ENCODE assay signal across 12 cellular contexts in the genomic region with DNA sequence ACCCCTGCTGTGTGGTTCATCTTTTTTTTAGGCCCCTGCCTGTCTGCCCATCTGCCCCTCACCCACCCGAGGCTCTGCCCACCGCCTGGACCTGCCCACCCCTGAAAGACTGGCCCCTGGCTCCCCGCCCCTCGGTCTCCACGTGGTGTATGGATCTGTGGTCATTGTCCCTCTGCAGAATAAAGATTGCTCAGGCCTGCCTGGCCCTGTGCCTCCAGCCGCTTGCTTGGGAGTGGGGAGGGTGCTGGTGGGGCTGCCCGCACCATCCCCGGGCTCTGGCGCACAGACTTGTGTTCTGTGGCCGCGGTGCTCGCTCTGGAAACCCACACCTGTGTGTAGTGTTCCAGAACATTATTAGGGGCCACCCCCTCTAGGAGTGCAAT. TPM values are rescaled to one million over a fixed set of nuclear protein-coding genes. Genes with fewer than 3 reads are reported as not detected.
DNase-seq lines count a peak whose midpoint lies in the region; ATAC-seq and TF ChIP-seq lines count a peak whose summit lies in the region.
"Had no signal": no experiment of that assay in that cellular context is flagged by ENCODE, and none has a peak within 500 bp of the region (broad histone marks: within the 10 kb centered on the region; RNA-seq: fewer than 3 reads in every experiment).

No MANE protein-coding gene starts in this region.

- no peak for ATAC-seq in natural killer cell treated with Interleukin-12 subunit alpha and Interleukin-12 subunit beta and Interleukin-15 and Interleukin-18, amount 100 ng/mL, for 72 hours
- no peak for ATAC-seq in foreskin keratinocyte
- no peak for ATAC-seq in GM18867 (IDR thresholded peaks at IDR 0.05; ENCODE audit: unreplicated experiment)

- H3K4me3 Mint-ChIP-seq in activated naive CD4-positive, alpha-beta T cell treated with anti-CD3 and anti-CD28 coated beads for 36 hours: peak overlapping the region; percentile 38
- peak overlapping the region; percentile 45 for H3K4me3 Mint-ChIP-seq in chondrocyte (ENCODE audit: unreplicated experiment)
- H3K4me3 Mint-ChIP-seq in natural killer cell treated with Interleukin-12 subunit alpha and Interleukin-12 subunit beta and Interleukin-15 and Interleukin-18, amount 100 ng/mL, for 72 hours: peak overlapping the region; percentile 49

- H3K4me1 Mint-ChIP-seq in activated naive CD4-positive, alpha-beta T cell treated with anti-CD3 and anti-CD28 coated beads for 36 hours (ENCODE audit: low read depth): peaks cover 11% of the 10 kb centered on the region
- peaks cover 14% of the 10 kb centered on the region for H3K4me1 Mint-ChIP-seq in chondrocyte (ENCODE audit: low read depth)
- peaks cover 10 to 14% of the 10 kb centered on the region in 2 donors for H3K4me1 Mint-ChIP-seq in natural killer cell treated with Interleukin-12 subunit alpha and Interleukin-12 subunit beta and Interleukin-15 and Interleukin-18, amount 100 ng/mL, for 72 hours (ENCODE audit: low read depth in 2 of 2)

- H3K4me3 ChIP-seq in tibial artery: no peak overlapping the region

- H3K27me3 ChIP-seq in tibial artery: no peaks in the 10 kb centered on the region
- H3K27me3 ChIP-seq in foreskin keratinocyte: no peaks in the 10 kb centered on the region
- H3K27me3 ChIP-seq: pancreas had no signal

- no peak for DNase-seq in activated naive CD4-positive, alpha-beta T cell treated with anti-CD3 and anti-CD28 coated beads for 36 hours
- DNase-seq in activated naive CD4-positive, alpha-beta T cell (lab: John Stamatoyannopoulos, UW): no peak
- DNase-seq in chondrocyte (ENCODE audit: low spot score): no peak
- no peak for DNase-seq in natural killer cell treated with Interleukin-12 subunit alpha and Interleukin-12 subunit beta and Interleukin-15 and Interleukin-18, amount 100 ng/mL, for 72 hours (ENCODE audit: low spot score)
- DNase-seq in tibial artery: no peak
- DNase-seq in AG08395 (ENCODE audit: low spot score): no peak
- no peak for DNase-seq in foreskin keratinocyte
- DNase-seq: central memory CD4-positive, alpha-beta T cell; stimulated activated CD4-positive, alpha-beta T cell treated with anti-CD3 and anti-CD28 coated beads, Interleukin-4, amount 100 ng/mL, for 4 hours had no signal

- H3K27ac ChIP-seq in tibial artery (peak overlapping the region; percentile 94 to 95), foreskin keratinocyte (no peak overlapping the region)

- no peaks in the 10 kb centered on the region for H3K9me3 ChIP-seq in tibial artery
- H3K9me3 ChIP-seq: pancreas, thoracic aorta had no signal

- H3K4me1 ChIP-seq in tibial artery (peaks cover 0 to 16% (median 8%) of the 10 kb centered on the region in 4 donors), foreskin keratinocyte (no peaks in the 10 kb centered on the region)

- CTCF ChIA-PET in activated naive CD4-positive, alpha-beta T cell treated with anti-CD3 and anti-CD28 coated beads for 36 hours (lab: Charles Lee): no interaction called here

- H3K27ac Mint-ChIP-seq in activated naive CD4-positive, alpha-beta T cell treated with anti-CD3 and anti-CD28 coated beads for 36 hours: peak overlapping the region; percentile 56
- H3K27ac Mint-ChIP-seq in chondrocyte (ENCODE audit: unreplicated experiment): peak overlapping the region; percentile 12
- no peak overlapping the region for H3K27ac Mint-ChIP-seq in natural killer cell treated with Interleukin-12 subunit alpha and Interleukin-12 subunit beta and Interleukin-15 and Interleukin-18, amount 100 ng/mL, for 72 hours

- TF ChIP-seq CTCF in chondrocyte (IDR thresholded peaks at IDR 0.05) (no peak), tibial artery (IDR thresholded peaks at IDR 0.05) (no peak), foreskin keratinocyte (conservative IDR thresholded peaks at IDR 0.05) (no peak)

- intact Hi-C loops in activated naive CD4-positive, alpha-beta T cell treated with anti-CD3 and anti-CD28 coated beads for 36 hours (cut with micrococcal nuclease): no loop called here
- intact Hi-C loops in tibial artery (cut with DNase I; ENCODE audit: low total_unique reads): no loop called here

- peaks cover 7% of the 10 kb centered on the region for H3K36me3 Mint-ChIP-seq in activated naive CD4-positive, alpha-beta T cell treated with anti-CD3 and anti-CD28 coated beads for 36 hours (ENCODE audit: low read depth)
- peaks cover 2% of the 10 kb centered on the region for H3K36me3 Mint-ChIP-seq in chondrocyte (ENCODE audit: low read depth)
- H3K36me3 Mint-ChIP-seq in natural killer cell treated with Interleukin-12 subunit alpha and Interleukin-12 subunit beta and Interleukin-15 and Interleukin-18, amount 100 ng/mL, for 72 hours: no peaks in the 10 kb centered on the region

- no peaks in the 10 kb centered on the region for H3K27me3 Mint-ChIP-seq in activated naive CD4-positive, alpha-beta T cell treated with anti-CD3 and anti-CD28 coated beads for 36 hours (ENCODE audit: low read depth)
- H3K27me3 Mint-ChIP-seq in chondrocyte (ENCODE audit: low read depth): no peaks in the 10 kb centered on the region
- H3K27me3 Mint-ChIP-seq in natural killer cell treated with Interleukin-12 subunit alpha and Interleukin-12 subunit beta and Interleukin-15 and Interleukin-18, amount 100 ng/mL, for 72 hours: no peaks in the 10 kb centered on the region

- no peaks in the 10 kb centered on the region for H3K9me3 Mint-ChIP-seq in activated naive CD4-positive, alpha-beta T cell treated with anti-CD3 and anti-CD28 coated beads for 36 hours
- H3K9me3 Mint-ChIP-seq in chondrocyte (ENCODE audit: low read depth): no peaks in the 10 kb centered on the region
- H3K9me3 Mint-ChIP-seq in natural killer cell treated with Interleukin-12 subunit alpha and Interleukin-12 subunit beta and Interleukin-15 and Interleukin-18, amount 100 ng/mL, for 72 hours: no peaks in the 10 kb centered on the region

- H3K36me3 ChIP-seq in tibial artery: peaks cover 0 to 5% (median 0%) of the 10 kb centered on the region in 3 donors
- H3K36me3 ChIP-seq: pancreas, thoracic aorta had no signal

RNA-seq across cellular contexts. Expression of a gene that starts 1.6 kb away (rescaled TPM):
- 1 to 10 TPM; 1.6 to 1.7 TPM for total RNA-seq in activated naive CD4-positive, alpha-beta T cell treated with anti-CD3 and anti-CD28 coated beads for 36 hours
- total RNA-seq in chondrocyte (49.4 to 128 TPM (median 120 TPM) in 3 replicates), foreskin keratinocyte (3.9 and 4.9 TPM in 2 replicates)
- total RNA-seq in natural killer cell treated with Interleukin-12 subunit alpha and Interleukin-12 subunit beta and Interleukin-15 and Interleukin-18, amount 100 ng/mL, for 72 hours: 1 to 10 TPM; 5.3 to 6.4 TPM
- polyA plus RNA-seq in foreskin keratinocyte: 4.8 and 6.2 TPM in 2 replicates

RNA-seq across cellular contexts. Expression of a gene that starts 43.9 kb away (rescaled TPM):
- total RNA-seq in activated naive CD4-positive, alpha-beta T cell treated with anti-CD3 and anti-CD28 coated beads for 36 hours: 10 to 100 TPM; 81.9 to 92.9 TPM
- total RNA-seq in chondrocyte: 111 to 204 TPM (median 199 TPM) in 3 replicates
- 100 to 1,000 TPM in 1 of 2 donors, 10 to 100 TPM in 1; 71.4 to 120 TPM for total RNA-seq in natural killer cell treated with Interleukin-12 subunit alpha and Interleukin-12 subunit beta and Interleukin-15 and Interleukin-18, amount 100 ng/mL, for 72 hours
- total RNA-seq in foreskin keratinocyte: 180 and 188 TPM in 2 replicates
- polyA plus RNA-seq in foreskin keratinocyte: 297 and 306 TPM in 2 replicates

Comparison
In these comparisons a context has a peak if more than half of its experiments do, and no peak if none do; other contexts are left out.
1. H3K27ac Mint-ChIP-seq: peak in activated naive CD4-positive, alpha-beta T cell treated with anti-CD3 and anti-CD28 coated beads for 36 hours (single experiment) and chondrocyte (single experiment); none in natural killer cell treated with Interleukin-12 subunit alpha and Interleukin-12 subunit beta and Interleukin-15 and Interleukin-18, amount 100 ng/mL, for 72 hours (0 of 2).
2. Peak in every context shown above with its lines, with median percentiles within 50 percentile points of each other: H3K4me3 Mint-ChIP-seq.